ENCODE assay signal across 25 cellular contexts in the genomic region with DNA sequence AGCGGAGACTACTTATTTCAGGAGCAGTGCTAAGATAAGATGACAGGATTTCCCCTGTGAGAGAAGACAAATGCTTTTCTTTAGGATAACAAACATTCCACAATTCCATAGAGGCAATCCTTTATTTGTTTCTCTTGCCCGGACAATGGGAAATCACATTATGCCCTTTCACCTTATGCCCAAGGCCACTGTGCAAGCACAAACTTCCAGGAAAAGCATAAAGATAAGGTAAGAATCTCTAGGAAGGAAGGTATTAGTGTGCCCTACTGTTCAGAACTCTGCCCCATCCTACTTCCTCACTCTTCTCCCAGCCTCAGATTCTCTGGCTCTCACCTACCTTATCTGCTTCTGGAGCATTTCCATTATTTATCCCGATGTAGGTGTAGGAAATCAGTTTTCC. TPM values are rescaled to one million over a fixed set of nuclear protein-coding genes. Genes with fewer than 3 reads are reported as not detected.
DNase-seq lines count a peak whose midpoint lies in the region; ATAC-seq, FAIRE-seq and TF ChIP-seq lines count a peak whose summit lies in the region.
"Had no signal": no experiment of that assay in that cellular context is flagged by ENCODE, and none has a peak within 500 bp of the region (broad histone marks: within the 10 kb centered on the region; RNA-seq: fewer than 3 reads in every experiment).

No MANE protein-coding gene starts in this region.

- intact Hi-C loops in left ventricle myocardium inferior (cut with micrococcal nuclease) = no loop called here
- intact Hi-C loops in left cardiac atrium (cut with DNase I) = no loop called here
- intact Hi-C loops in endothelial cell of umbilical vein (cut with micrococcal nuclease) = loop anchor here (10.0 kb wide), 1 partner anchor 225 kb away; a partner anchor contains a TSS

- CTCF ChIA-PET in endothelial cell of umbilical vein (lab: Charles Lee) = interaction anchor here (0.9 to 3.1 kb wide), 4 partner anchors 9 to 48 kb away, joined by 3 to 16 read pairs (median 12); no protein-coding TSS in a partner anchor

- peak overlapping the region; percentile 22 for H2AFZ ChIP-seq in endothelial cell of umbilical vein (ENCODE audit: low read depth, low read length)

- no peaks in the 10 kb centered on the region for H4K20me1 ChIP-seq in endothelial cell of umbilical vein (replicated peaks; ENCODE audit: control insufficient read depth, extremely low read depth, insufficient read depth, low read length)

- H3K4me3 ChIP-seq in left ventricle myocardium inferior = no peak overlapping the region
- no peak overlapping the region for H3K4me3 ChIP-seq in endothelial cell of umbilical vein (replicated peaks in 1 of 3; ENCODE audit: insufficient read depth in 1 of 3, low read depth in 1 of 3, low read length in 3 of 3)
- H3K4me3 ChIP-seq: K562, MG63, SJSA1 had no signal

- ATAC-seq in left cardiac atrium (no peak), GM19023 (IDR thresholded peaks at IDR 0.05; ENCODE audit: unreplicated experiment) (no peak)
- ATAC-seq: CD8-positive, alpha-beta T cell had no signal

- H3K27me3 ChIP-seq in left ventricle myocardium inferior (ENCODE audit: low read depth) (no peaks in the 10 kb centered on the region), endothelial cell of umbilical vein (ENCODE audit: control insufficient read depth in 2 of 2, insufficient read depth in 2 of 2, low read length in 2 of 2) (no peaks in the 10 kb centered on the region)
- H3K27me3 ChIP-seq: MG63, SJSA1 had no signal

- FAIRE-seq in endothelial cell of umbilical vein (lab: Jason Lieb, UNC) = no peak
- FAIRE-seq: G401.6, K562, RCC 7860 had no signal

- H3K36me3 Mint-ChIP-seq in mesothelial cell of epicardium = no peaks in the 10 kb centered on the region
- no peaks in the 10 kb centered on the region for H3K36me3 Mint-ChIP-seq in immature natural killer cell
- H3K36me3 Mint-ChIP-seq: CD8-positive, alpha-beta T cell had no signal

- dilution Hi-C loops in endothelial cell of umbilical vein (cut with MboI; ENCODE audit: extremely low pct_ligation_motif_present, low sequenced_read_pairs) = no loop called here

- no peak overlapping the region for H3K4me3 Mint-ChIP-seq in mesothelial cell of epicardium
- H3K4me3 Mint-ChIP-seq in immature natural killer cell = no peak overlapping the region
- H3K4me3 Mint-ChIP-seq: CD8-positive, alpha-beta T cell; H9; HFFc6 had no signal

- TF ChIP-seq CTCF in left ventricle myocardium inferior (IDR thresholded peaks at IDR 0.05; ENCODE audit: borderline replicate concordance) (no peak), endothelial cell of umbilical vein (IDR thresholded peaks at IDR 0.05; ENCODE audit: extremely low read depth in 1 of 2, insufficient read depth in 1 of 2, low read depth in 1 of 2, low read length in 2 of 2) (no peak), mesothelial cell of epicardium (IDR thresholded peaks at IDR 0.05; ENCODE audit: unreplicated experiment) (no peak)

- peaks cover 36% of the 10 kb centered on the region for H3K4me1 ChIP-seq in left ventricle myocardium inferior
- peaks cover 41% of the 10 kb centered on the region for H3K4me1 ChIP-seq in endothelial cell of umbilical vein (ENCODE audit: control insufficient read depth, extremely low read depth, insufficient read depth, low read length)

- H3K36me3 ChIP-seq in left ventricle myocardium inferior = no peaks in the 10 kb centered on the region
- no peaks in the 10 kb centered on the region for H3K36me3 ChIP-seq in endothelial cell of umbilical vein (ENCODE audit: control insufficient read depth in 2 of 2, extremely low read depth in 1 of 2, insufficient read depth in 2 of 2, low read length in 2 of 2)
- H3K36me3 ChIP-seq: MG63, SJSA1 had no signal

- no peaks in the 10 kb centered on the region for H3K27me3 Mint-ChIP-seq in mesothelial cell of epicardium (ENCODE audit: low read depth)
- H3K27me3 Mint-ChIP-seq in immature natural killer cell (ENCODE audit: low read depth in 3 of 3) = peaks cover 2 to 5% (median 3%) of the 10 kb centered on the region in 3 donors

- no peak for TF ChIP-seq POLR2A in endothelial cell of umbilical vein (IDR thresholded peaks at IDR 0.05; ENCODE audit: low read depth, low read length)

- H3K9me3 Mint-ChIP-seq in mesothelial cell of epicardium (peaks cover 5% of the 10 kb centered on the region), immature natural killer cell (peaks cover 0 to 2% (median 0%) of the 10 kb centered on the region in 6 donors)
- H3K9me3 Mint-ChIP-seq: CD8-positive, alpha-beta T cell; HFFc6 had no signal

- DNase-seq in left ventricle myocardium inferior (no peak), left cardiac atrium (no peak), endothelial cell of umbilical vein (ENCODE audit: low read depth, low spot score) (peak; percentile 35), mesothelial cell of epicardium (ENCODE audit: low spot score in 2 of 2, unreplicated experiment in 2 of 2) (no peak), immature natural killer cell (no peak), NCI-H2081 (lab: John Stamatoyannopoulos, UW) (no peak)
- no peak for DNase-seq in stimulated activated naive CD4-positive, alpha-beta T cell treated with Interleukin-2 at 50 U/mL for 16 hours (lab: John Stamatoyannopoulos, UW)
- DNase-seq: 8988T; AML-193; C1 segment of cervical spinal cord; Calu3; CD8-positive, alpha-beta T cell; DMS153; H9; HFFc6; MG63; NCI-H1417 treated with DMSO at 0.1 percent for 48 hours; NCI-H187; NCI-H510A; NCI-H748 treated with DMSO at 0.1 percent for 48 hours had no signal

- no peaks in the 10 kb centered on the region for H3K79me2 ChIP-seq in endothelial cell of umbilical vein (ENCODE audit: control insufficient read depth, insufficient read depth, low read length)

- POLR2A ChIA-PET in endothelial cell of umbilical vein (lab: Charles Lee) = interaction anchor here (1.0 kb wide), 1 partner anchor 9 kb away, joined by 3 read pairs; no protein-coding TSS in a partner anchor

- peak overlapping the region; percentile 71 for H3K27ac Mint-ChIP-seq in mesothelial cell of epicardium
- H3K27ac Mint-ChIP-seq in immature natural killer cell = no peak overlapping the region
- H3K27ac Mint-ChIP-seq: CD8-positive, alpha-beta T cell; HFFc6 had no signal

- H3K9me1 ChIP-seq in endothelial cell of umbilical vein (replicated peaks; ENCODE audit: control insufficient read depth, extremely low read depth, insufficient read depth, low read length) = no peaks in the 10 kb centered on the region

- no peak overlapping the region for H3K9ac ChIP-seq in endothelial cell of umbilical vein (replicated peaks; ENCODE audit: extremely low read depth, insufficient read depth, low read length)

- H3K4me1 Mint-ChIP-seq in mesothelial cell of epicardium (peaks cover 36% of the 10 kb centered on the region), immature natural killer cell (no peaks in the 10 kb centered on the region)

- no TSS peak for BruUV-seq in endothelial cell of umbilical vein (replicated peaks; lab: Mats Ljungman, UMichigan)

- H3K4me2 ChIP-seq in endothelial cell of umbilical vein (ENCODE audit: insufficient read depth, low read length) = peak overlapping the region; percentile 48

- H3K9me3 ChIP-seq in left ventricle myocardium inferior (replicated peaks) (no peaks in the 10 kb centered on the region), endothelial cell of umbilical vein (replicated peaks; ENCODE audit: control insufficient read depth, insufficient read depth, low read length) (no peaks in the 10 kb centered on the region)
- H3K9me3 ChIP-seq: MG63, SJSA1 had no signal

- H3K27ac ChIP-seq in left ventricle myocardium inferior (replicated peaks) = peak overlapping the region; percentile 10
- H3K27ac ChIP-seq in endothelial cell of umbilical vein (ENCODE audit: insufficient read depth, low read depth, low read length) = peak overlapping the region; percentile 93
- H3K27ac ChIP-seq: SJSA1 had no signal

TF ChIP-seq in endothelial cell of umbilical vein, 7 proteins besides CTCF, POLR2A, EP300 and RAD21:
- TF ChIP-seq EZH2 (IDR thresholded peaks at IDR 0.05; ENCODE audit: borderline replicate concordance, low read depth, low read length, severe bottlenecking) (no peak), POLR2AphosphoS5 (IDR thresholded peaks at IDR 0.05; ENCODE audit: insufficient read depth, low read depth, low read length) (peak; percentile 40), MYC (IDR thresholded peaks at IDR 0.05; ENCODE audit: low read depth, low read length) (no peak), JUN (IDR thresholded peaks at IDR 0.05; ENCODE audit: borderline replicate concordance, insufficient read depth, insufficient read length, low read depth) (peak; percentile 4), GATA2 (IDR thresholded peaks at IDR 0.05; ENCODE audit: insufficient read depth, insufficient read length, low read depth, low read length) (peak; percentile 66), FOS (IDR thresholded peaks at IDR 0.05; ENCODE audit: borderline replicate concordance, insufficient read depth, low read length) (no peak)
- TF ChIP-seq, protein P1, sequence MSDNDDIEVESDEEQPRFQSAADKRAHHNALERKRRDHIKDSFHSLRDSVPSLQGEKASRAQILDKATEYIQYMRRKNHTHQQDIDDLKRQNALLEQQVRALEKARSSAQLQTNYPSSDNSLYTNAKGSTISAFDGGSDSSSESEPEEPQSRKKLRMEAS (IDR thresholded peaks at IDR 0.05; ENCODE audit: insufficient read depth, insufficient read length) = no peak
TF ChIP-seq in endothelial cell of umbilical vein: peak in this region for 3.

RNA-seq across cellular contexts. Expression of a gene that starts 23.1 kb away (rescaled TPM):
- total RNA-seq in left ventricle myocardium inferior (125 TPM), left cardiac atrium (100 to 1,000 TPM in 1 of 2 donors, 10 to 100 TPM in 1; 97.5 to 100 TPM), endothelial cell of umbilical vein (239 and 280 TPM in 2 replicates), mesothelial cell of epicardium (117 to 127 TPM (median 126 TPM) in 3 replicates)
- polyA plus RNA-seq in endothelial cell of umbilical vein (33.3 and 47.9 TPM in 2 replicates), immature natural killer cell (10 to 100 TPM; 13.0 to 28.5 (median 21.9) TPM)
- polyA plus RNA-seq in endothelial cell of umbilical vein (2011; cell fraction: cytosol; rRNA removed) = 79.1 and 82.2 TPM in 2 replicates
- polyA plus RNA-seq in endothelial cell of umbilical vein (2011; cell fraction: nucleus; rRNA removed) = 117 and 139 TPM in 2 replicates
- 142 and 171 TPM in 2 replicates for polyA plus RNA-seq in endothelial cell of umbilical vein (2012)
- polyA minus RNA-seq in endothelial cell of umbilical vein = 112 and 147 TPM in 2 replicates
- polyA minus RNA-seq in endothelial cell of umbilical vein (2011; cell fraction: cytosol; rRNA and poly(A)+ RNA removed) = 67.5 TPM
- 82.8 and 95.4 TPM in 2 replicates for polyA minus RNA-seq in endothelial cell of umbilical vein (2011; cell fraction: nucleus; rRNA and poly(A)+ RNA removed)
